ENCODE assay signal across 22 cellular contexts in genomic region chr17:79171152-79171551, GRCh38.
"Had no signal": no experiment of that assay in that cellular context is flagged by ENCODE, and none has a peak within 500 bp of the region (broad histone marks: within the 10 kb centered on the region; RNA-seq: fewer than 3 reads in every experiment).

No MANE protein-coding gene starts in this region.

- H3K9me3 Mint-ChIP-seq: activated T-cell treated with anti-CD3 and anti-CD28 coated beads, Interleukin-2, amount 50 U/mL, for 4 hours; activated T-helper 2 cell treated with anti-CD3 and anti-CD28 coated beads, Interferon-gamma antibody, Interleukin-2, Interleukin-4, amounts not matched to agents 10 μg/mL and 5 μg/mL and 100 μg/mL, durations not matched to agents 14 hours and 24 hours and 36 hours; naive thymus-derived CD4-positive, alpha-beta T cell; stimulated activated memory B cell treated with anti-CD40 and anti-IgM and Interleukin-4, amounts not matched to agents 10 μg/mL and 1 μg/mL and 100 μg/mL, for 72 hours; WTC11 had no signal

- H3K36me3 Mint-ChIP-seq: activated naive CD8-positive, alpha-beta T cell; naive thymus-derived CD4-positive, alpha-beta T cell; stimulated activated memory B cell treated with anti-CD40 and anti-IgM and Interleukin-4, amounts not matched to agents 10 μg/mL and 1 μg/mL and 100 μg/mL, for 72 hours; WTC11 had no signal

- H3K4me2 ChIP-seq: smooth muscle cell had no signal

- H3K9me3 ChIP-seq: adrenal gland, lower lobe of right lung, sigmoid colon, stomach, suprapubic skin, tibial nerve had no signal

- H3K4me1 Mint-ChIP-seq: stimulated activated memory B cell treated with anti-CD40 and anti-IgM and Interleukin-4, amounts not matched to agents 10 μg/mL and 1 μg/mL and 100 μg/mL, for 72 hours; WTC11 had no signal

- H3K4me3 Mint-ChIP-seq: activated naive CD8-positive, alpha-beta T cell; activated T-cell treated with anti-CD3 and anti-CD28 coated beads, Interleukin-2, amount 50 U/mL, for 4 hours; naive thymus-derived CD4-positive, alpha-beta T cell; stimulated activated memory B cell treated with anti-CD40 and anti-IgM and Interleukin-4, amounts not matched to agents 10 μg/mL and 1 μg/mL and 100 μg/mL, for 72 hours; WTC11 had no signal

- H3K4me1 ChIP-seq: adrenal gland, lower lobe of right lung, sigmoid colon, stomach, suprapubic skin, tibial nerve had no signal

- H3K27ac ChIP-seq: adrenal gland, lower lobe of right lung, sigmoid colon, stomach, suprapubic skin, tibial nerve had no signal

- H3K36me3 ChIP-seq: adrenal gland, lower lobe of right lung, sigmoid colon, stomach, suprapubic skin, tibial nerve had no signal

- H3K27ac Mint-ChIP-seq: activated naive CD8-positive, alpha-beta T cell; activated T-helper 2 cell treated with anti-CD3 and anti-CD28 coated beads, Interferon-gamma antibody, Interleukin-2, Interleukin-4, amounts not matched to agents 10 μg/mL and 5 μg/mL and 100 μg/mL, durations not matched to agents 14 hours and 24 hours and 36 hours; naive thymus-derived CD4-positive, alpha-beta T cell; progenitor cell of endocrine pancreas; stimulated activated memory B cell treated with anti-CD40 and anti-IgM and Interleukin-4, amounts not matched to agents 10 μg/mL and 1 μg/mL and 100 μg/mL, for 72 hours; WTC11 had no signal

- H3K27me3 ChIP-seq: sigmoid colon had no signal

- H3K27me3 Mint-ChIP-seq: activated naive CD8-positive, alpha-beta T cell had no signal

- DNase-seq: activated CD4-positive, alpha-beta T cell treated with anti-CD3 and anti-CD28 coated beads, Interleukin-2, amount 50 U/mL, for 4 hours; activated CD8-positive, alpha-beta memory T cell treated with anti-CD3 and anti-CD28 coated beads, Interleukin-2, amount 50 U/mL, for 48 hours; activated naive CD4-positive, alpha-beta T cell; activated T-cell treated with anti-CD3 and anti-CD28 coated beads, Interleukin-2, amount 50 U/mL, for 4 hours; adrenal gland; central memory CD4-positive, alpha-beta T cell; effector memory CD4-positive, alpha-beta T cell; lower lobe of right lung; naive thymus-derived CD4-positive, alpha-beta T cell; retina; sigmoid colon; stimulated activated CD4-positive, alpha-beta T cell treated with anti-CD3 and anti-CD28 coated beads, Interleukin-15, amount 100 ng/mL, for 24 hours; stomach; T-helper 9 cell had no signal

- H3K4me3 ChIP-seq: adrenal gland, lower lobe of right lung, sigmoid colon, smooth muscle cell, stomach, suprapubic skin, tibial nerve had no signal
